Comparison of ENCODE assay signal across 8 cellular contexts in the genomic region with DNA sequence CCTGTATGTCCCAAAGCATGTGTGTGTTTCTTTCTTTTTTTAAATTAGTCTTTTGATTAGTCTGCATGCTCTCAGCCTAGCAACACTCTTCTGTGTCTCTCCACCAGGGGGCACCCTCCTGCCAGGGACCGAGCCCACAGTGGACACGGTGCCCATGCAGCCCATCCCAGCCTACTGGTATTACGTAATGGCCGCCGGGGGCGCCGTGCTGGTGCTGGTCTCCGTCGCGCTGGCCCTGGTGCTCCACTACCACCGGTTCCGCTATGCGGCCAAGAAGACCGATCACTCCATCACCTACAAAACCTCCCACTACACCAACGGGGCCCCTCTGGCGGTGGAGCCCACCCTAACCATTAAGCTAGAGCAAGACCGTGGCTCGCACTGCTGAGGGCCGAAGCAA.
DNase-seq lines count a peak whose midpoint lies in the region; TF ChIP-seq lines count a peak whose summit lies in the region.

No MANE protein-coding gene starts in this region.

- H3K4me3 ChIP-seq in PC-9 = no peak overlapping the region

- no peaks in the 10 kb centered on the region for H3K36me3 ChIP-seq in PC-9 (ENCODE audit: low read depth)

- H3K79me2 ChIP-seq in PC-9 (ENCODE audit: low read depth) = no peaks in the 10 kb centered on the region

- H2AFZ ChIP-seq in PC-9 = no peak overlapping the region

- H3K9me3 Mint-ChIP-seq in nephron = no peaks in the 10 kb centered on the region

- H4K20me1 ChIP-seq in PC-9 (ENCODE audit: insufficient read depth) = no peaks in the 10 kb centered on the region

- no peaks in the 10 kb centered on the region for H3K9me3 ChIP-seq in PC-9 (ENCODE audit: insufficient read depth, low read depth)

- TF ChIP-seq CTCF in PC-9 (conservative IDR thresholded peaks at IDR 0.05) = peak; percentile 62
- TF ChIP-seq CTCF in nephron (IDR thresholded peaks at IDR 0.05; ENCODE audit: unreplicated experiment in 3 of 3) = peak; percentile 35 to 53 (median 35)

- H3K27ac ChIP-seq in PC-9 = no peak overlapping the region

- peak in 2 of 3 experiments; percentile 10 to 46 for DNase-seq in NCI-H1417 (lab: John Stamatoyannopoulos, UW)
- no peak for DNase-seq in NCI-H1417 treated with DMSO at 0.1 percent for 48 hours (lab: John Stamatoyannopoulos, UW)
- DNase-seq in HCEC 1CT = peak; percentile 29
- no peak for DNase-seq in PC-9
- peak; percentile 82 for DNase-seq in ecto neural progenitor cell (ENCODE audit: low spot score)
- DNase-seq in hippocampal formation (lab: John Stamatoyannopoulos, UW) = no peak
- no peak for DNase-seq in NCI-H187 (lab: John Stamatoyannopoulos, UW)

- H3K4me1 ChIP-seq in PC-9 (replicated peaks; ENCODE audit: insufficient read depth) = no peaks in the 10 kb centered on the region

- intact Hi-C loops in PC-9 (cut with micrococcal nuclease; ENCODE audit: unreplicated experiment) = no loop called here

- no peaks in the 10 kb centered on the region for H3F3A ChIP-seq in PC-9 (ENCODE audit: insufficient read depth, low read depth)

- H3K27me3 ChIP-seq in PC-9 (ENCODE audit: insufficient read depth, low read depth) = no peaks in the 10 kb centered on the region

- H3K27ac Mint-ChIP-seq in nephron = peak overlapping the region in 2 of 3 experiments; percentile 56 to 59

- H3K36me3 Mint-ChIP-seq in nephron (ENCODE audit: low read depth) = peaks cover 12% of the 10 kb centered on the region

- H3K4me3 Mint-ChIP-seq in nephron = no peak overlapping the region

- CTCF ChIA-PET in PC-9 (lab: Charles Lee) = no interaction called here

- POLR2A ChIA-PET in PC-9 (lab: Charles Lee; ENCODE audit: unreplicated experiment) = no interaction called here

- no TSS peak for BruUV-seq in PC-9 (replicated peaks; lab: Mats Ljungman, UMichigan)

- no peaks in the 10 kb centered on the region for H3K9me2 ChIP-seq in PC-9 (ENCODE audit: insufficient read depth)

- peaks cover 64% of the 10 kb centered on the region for H3K4me1 Mint-ChIP-seq in nephron

- H3K4me2 ChIP-seq in PC-9 = no peak overlapping the region

- no peaks in the 10 kb centered on the region for H3K27me3 Mint-ChIP-seq in nephron (ENCODE audit: low read depth)

Comparison
In these comparisons a context has a peak if more than half of its experiments do, and no peak if none do; other contexts are left out.
1. DNase-seq: peak in NCI-H1417 (2 of 3), HCEC 1CT (single experiment) and ecto neural progenitor cell (single experiment); none in NCI-H1417 treated with DMSO at 0.1 percent for 48 hours (single experiment), PC-9 (0 of 2), hippocampal formation (0 of 2) and NCI-H187 (0 of 2).